ENCODE assay signal across 14 cellular contexts in genomic region chr1:193538004-193538355, GRCh38.
DNase-seq lines count a peak whose midpoint lies in the region; ATAC-seq and TF ChIP-seq lines count a peak whose summit lies in the region.
"Had no signal": no experiment of that assay in that cellular context is flagged by ENCODE, and none has a peak within 500 bp of the region (broad histone marks: within the 10 kb centered on the region; RNA-seq: fewer than 3 reads in every experiment).

No MANE protein-coding gene starts in this region.

- TF ChIP-seq CTCF in OCI-LY7 (conservative IDR thresholded peaks at IDR 0.05; ENCODE audit: low read length) (no peak), foreskin keratinocyte (conservative IDR thresholded peaks at IDR 0.05) (no peak)

- H3K4me1 ChIP-seq in OCI-LY7 (ENCODE audit: insufficient read depth, low read length, poor library complexity, severe bottlenecking) (peaks cover 50% of the 10 kb centered on the region), foreskin keratinocyte (peaks cover 3% of the 10 kb centered on the region)
- H3K4me1 ChIP-seq: A549 had no signal

- H3K4me3 ChIP-seq in OCI-LY7 (ENCODE audit: low read depth, low read length, poor library complexity, severe bottlenecking) = peak overlapping the region; percentile 53
- H3K4me3 ChIP-seq: A549, smooth muscle cell had no signal

- POLR2A ChIA-PET in OCI-LY7 (lab: Charles Lee) = no interaction called here

- peak overlapping the region; percentile 78 for H3K27ac ChIP-seq in OCI-LY7 (ENCODE audit: low read depth, low read length, poor library complexity, severe bottlenecking)
- H3K27ac ChIP-seq in foreskin keratinocyte = no peak overlapping the region
- H3K27ac ChIP-seq: A549 had no signal

- no peaks in the 10 kb centered on the region for H3K79me2 ChIP-seq in OCI-LY7 (ENCODE audit: insufficient read depth, low read depth, low read length)

- no peaks in the 10 kb centered on the region for H4K20me1 ChIP-seq in OCI-LY7 (ENCODE audit: insufficient read depth, low read length)

- H3K36me3 ChIP-seq in OCI-LY7 (ENCODE audit: insufficient read depth, low read length) = no peaks in the 10 kb centered on the region

- H2AFZ ChIP-seq in OCI-LY7 (ENCODE audit: low read length) = peak overlapping the region; percentile 92

- no peaks in the 10 kb centered on the region for H3K9me3 ChIP-seq in OCI-LY7 (ENCODE audit: low read length)
- H3K9me3 ChIP-seq: A549 had no signal

- H3K9me2 ChIP-seq in OCI-LY7 (ENCODE audit: insufficient read depth, low read length) = no peaks in the 10 kb centered on the region

- ATAC-seq in activated CD4-positive, CD25-positive, alpha-beta regulatory T cell treated with anti-CD3 and anti-CD28 coated beads, Interleukin-2, amount 50 U/mL, for 24 hours = peak; percentile 1 to 2
- ATAC-seq in GM21515 (IDR thresholded peaks at IDR 0.05; ENCODE audit: unreplicated experiment) (peak; percentile 3), foreskin keratinocyte (peak; percentile 61), HG02571 (IDR thresholded peaks at IDR 0.05; ENCODE audit: unreplicated experiment) (no peak), HG02623 (IDR thresholded peaks at IDR 0.05; ENCODE audit: unreplicated experiment) (no peak)
- ATAC-seq: A549 had no signal

- no peak for DNase-seq in activated CD4-positive, CD25-positive, alpha-beta regulatory T cell treated with anti-CD3 and anti-CD28 coated beads, Interleukin-2, amount 50 U/mL, for 72 hours
- no peak for DNase-seq in OCI-LY7 (ENCODE audit: low spot score)
- DNase-seq in foreskin keratinocyte = peak; percentile 8 to 18
- no peak for DNase-seq in AG20443 (ENCODE audit: low spot score)
- DNase-seq: foreskin melanocyte, HFFc6, NCI-H1436, nephron progenitor cell had no signal

- H3K27me3 ChIP-seq in foreskin keratinocyte = no peaks in the 10 kb centered on the region

- intact Hi-C loops in OCI-LY7 (cut with micrococcal nuclease; ENCODE audit: unreplicated experiment) = loop anchor here (5.0 kb wide), 2 partner anchors 131 to 749 kb away; no protein-coding TSS in a partner anchor

- CTCF ChIA-PET in OCI-LY7 (lab: Charles Lee; ENCODE audit: unreplicated experiment) = no interaction called here

- peak overlapping the region; percentile 82 for H3K4me2 ChIP-seq in OCI-LY7 (ENCODE audit: low read length)
- H3K4me2 ChIP-seq: A549, smooth muscle cell had no signal

- no TSS peak for BruUV-seq in OCI-LY7 (replicated peaks; lab: Mats Ljungman, UMichigan)

Comparison
In these comparisons a context has a peak if more than half of its experiments do, and no peak if none do; other contexts are left out.
1. ATAC-seq: peak in activated CD4-positive, CD25-positive, alpha-beta regulatory T cell treated with anti-CD3 and anti-CD28 coated beads, Interleukin-2, amount 50 U/mL, for 24 hours (2 of 2), GM21515 (single experiment) and foreskin keratinocyte (single experiment); none in HG02571 (single experiment) and HG02623 (single experiment).
2. DNase-seq: peak in foreskin keratinocyte (2 of 2); none in activated CD4-positive, CD25-positive, alpha-beta regulatory T cell treated with anti-CD3 and anti-CD28 coated beads, Interleukin-2, amount 50 U/mL, for 72 hours (single experiment), OCI-LY7 (single experiment) and AG20443 (single experiment).